16 cellular contexts compared by ENCODE assay signal in the genomic region with DNA sequence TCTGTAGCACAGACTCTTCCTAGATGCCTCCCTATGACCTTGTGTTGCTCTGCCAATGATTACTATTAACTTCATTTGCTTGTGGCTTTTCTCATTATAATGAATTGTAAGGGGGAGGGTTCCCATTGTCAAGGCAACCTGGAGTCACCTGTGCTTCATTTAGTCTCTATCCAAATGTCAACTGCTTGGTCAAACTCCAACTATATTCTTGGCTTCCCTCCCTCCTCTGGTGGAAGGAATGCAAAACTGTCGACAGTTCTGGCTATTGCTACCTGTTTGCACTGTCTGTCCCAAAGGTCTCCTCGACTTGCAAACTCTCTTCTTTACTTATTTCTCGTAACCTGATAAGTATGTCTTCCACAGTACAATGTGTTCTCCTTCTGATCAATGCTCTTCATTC.
DNase-seq lines count a peak whose midpoint lies in the region; ATAC-seq, FAIRE-seq and TF ChIP-seq lines count a peak whose summit lies in the region.
"Had no signal": no experiment of that assay in that cellular context is flagged by ENCODE, and none has a peak within 500 bp of the region (broad histone marks: within the 10 kb centered on the region; RNA-seq: fewer than 3 reads in every experiment).

No MANE protein-coding gene starts in this region.

- no peaks in the 10 kb centered on the region for H3K9me3 Mint-ChIP-seq in GM23338
- H3K9me3 Mint-ChIP-seq: activated CD4-positive, alpha-beta T cell treated with anti-CD3 and anti-CD28 coated beads, Interleukin-2, amount 10 ng/mL, durations not matched to agents 7 days and 5 days; stimulated activated naive CD8-positive, alpha-beta T cell treated with anti-CD3 and anti-CD28 coated beads, Interleukin-15, Interleukin-2, amounts not matched to agents 100 ng/mL and 50 ng/mL, for 24 hours; T-helper 1 cell treated with Interleukin-12 subunit alpha and Interleukin-12 subunit beta and Interleukin-4 antibody, amounts not matched to agents 30 μg/mL and 1 μg/mL, for 36 hours had no signal

- H3K4me3 ChIP-seq in GM23338 (no peak overlapping the region), pancreas (no peak overlapping the region)

- H3K27me3 ChIP-seq in GM23338 (ENCODE audit: insufficient read depth) = no peaks in the 10 kb centered on the region
- H3K27me3 ChIP-seq in pancreas = no peaks in the 10 kb centered on the region

- FAIRE-seq in pancreas (lab: Jason Lieb, UNC) = no peak

- no peak overlapping the region for H3K27ac Mint-ChIP-seq in GM23338
- H3K27ac Mint-ChIP-seq: activated CD4-positive, alpha-beta T cell treated with anti-CD3 and anti-CD28 coated beads, Interleukin-2, amount 10 ng/mL, durations not matched to agents 7 days and 5 days; CD4-positive, CD25-positive, alpha-beta regulatory T cell; IgD-negative memory B cell; stimulated activated naive CD8-positive, alpha-beta T cell treated with anti-CD3 and anti-CD28 coated beads, Interleukin-15, Interleukin-2, amounts not matched to agents 100 ng/mL and 50 ng/mL, for 24 hours; T-helper 1 cell treated with Interleukin-12 subunit alpha and Interleukin-12 subunit beta and Interleukin-4 antibody, amounts not matched to agents 30 μg/mL and 1 μg/mL, for 36 hours had no signal

- POLR2A ChIA-PET in GM10248 (lab: Yijun Ruan, JAX) = no interaction called here

- ATAC-seq in GM23338 (peak; percentile 92), pancreas (peak; percentile 60 to 86 (median 72)), GM18498 (IDR thresholded peaks at IDR 0.05; ENCODE audit: unreplicated experiment) (no peak)

- no peaks in the 10 kb centered on the region for H4K20me1 ChIP-seq in GM23338 (replicated peaks; ENCODE audit: insufficient read depth)

- TF ChIP-seq CTCF in GM23338 (conservative IDR thresholded peaks at IDR 0.05; ENCODE audit: low read depth in 2 of 2) (peak; percentile 74 to 75), pancreas (IDR thresholded peaks at IDR 0.05) (peak; percentile 23 to 41 (median 31)), GM10248 (IDR thresholded peaks at IDR 0.05; ENCODE audit: control extremely low read depth, extremely low read depth, low read depth, missing control alignments) (no peak)

- no peak overlapping the region for H2AFZ ChIP-seq in GM23338

- no peaks in the 10 kb centered on the region for H3K79me2 ChIP-seq in GM23338 (replicated peaks; ENCODE audit: insufficient read depth)

- H3K4me2 ChIP-seq in GM23338 = 0 out of 2 replicates have a peak overlapping the region, but pooled peaks have one; percentile 19

- no peak overlapping the region for H3K27ac ChIP-seq in GM23338 (ENCODE audit: low read depth)
- H3K27ac ChIP-seq in pancreas = no peak overlapping the region

- H3K4me3 Mint-ChIP-seq in GM23338 = no peak overlapping the region
- H3K4me3 Mint-ChIP-seq: activated CD4-positive, alpha-beta T cell treated with anti-CD3 and anti-CD28 coated beads, Interleukin-2, amount 10 ng/mL, durations not matched to agents 7 days and 5 days; CD4-positive, CD25-positive, alpha-beta regulatory T cell; IgD-negative memory B cell; stimulated activated naive CD8-positive, alpha-beta T cell treated with anti-CD3 and anti-CD28 coated beads, Interleukin-15, Interleukin-2, amounts not matched to agents 100 ng/mL and 50 ng/mL, for 24 hours; T-helper 1 cell treated with Interleukin-12 subunit alpha and Interleukin-12 subunit beta and Interleukin-4 antibody, amounts not matched to agents 30 μg/mL and 1 μg/mL, for 36 hours had no signal

- H3F3A ChIP-seq in GM23338 (replicated peaks; ENCODE audit: low read depth) = no peaks in the 10 kb centered on the region

- H3K9me3 ChIP-seq in pancreas = no peaks in the 10 kb centered on the region

- H3K36me3 Mint-ChIP-seq in GM23338 (ENCODE audit: low read depth) = no peaks in the 10 kb centered on the region
- H3K36me3 Mint-ChIP-seq: CD4-positive, CD25-positive, alpha-beta regulatory T cell; IgD-negative memory B cell had no signal

- 4 to 9% methylated on average over 3 of the region's 3 CpGs for WGBS in pancreas, 2 donors

- H3K4me1 ChIP-seq in GM23338 (ENCODE audit: insufficient read depth) = peaks cover 10% of the 10 kb centered on the region; the same call in 1 of the 2 replicates
- no peaks in the 10 kb centered on the region for H3K4me1 ChIP-seq in pancreas

- peaks cover 10% of the 10 kb centered on the region for H3K4me1 Mint-ChIP-seq in GM23338
- H3K4me1 Mint-ChIP-seq: activated CD4-positive, alpha-beta T cell treated with anti-CD3 and anti-CD28 coated beads, Interleukin-2, amount 10 ng/mL, durations not matched to agents 7 days and 5 days; CD4-positive, CD25-positive, alpha-beta regulatory T cell; IgD-negative memory B cell had no signal

- H3K27me3 Mint-ChIP-seq in GM23338 (ENCODE audit: insufficient read depth, low read depth, poor library complexity) = no peaks in the 10 kb centered on the region
- H3K27me3 Mint-ChIP-seq: activated CD4-positive, alpha-beta T cell treated with anti-CD3 and anti-CD28 coated beads, Interleukin-2, amount 10 ng/mL, durations not matched to agents 7 days and 5 days; IgD-negative memory B cell had no signal

- intact Hi-C loops in pancreas (cut with DNase I) = no loop called here

- H3K9me2 ChIP-seq in GM23338 (ENCODE audit: insufficient read depth) = no peaks in the 10 kb centered on the region

- DNase-seq in GM23338 (ENCODE audit: low spot score) = peak; percentile 87
- DNase-seq in SW480 (ENCODE audit: low spot score) = peak; percentile 5
- peak; percentile 72 for DNase-seq in iPS DF 4.7 (ENCODE audit: extremely low read depth, low spot score)
- peak in 2 of 6 donors; percentile 16 to 57 for DNase-seq in pancreas
- no peak for DNase-seq in putamen (ENCODE audit: low spot score)
- no peak for DNase-seq in foreskin melanocyte
- DNase-seq in GM10248 (ENCODE audit: extremely low spot score) = no peak
- DNase-seq: activated CD4-positive, alpha-beta T cell treated with anti-CD3 and anti-CD28 coated beads, Interleukin-2, amount 10 ng/mL, durations not matched to agents 7 days and 5 days; CD4-positive, CD25-positive, alpha-beta regulatory T cell; effector memory CD4-positive, alpha-beta T cell; NCI-H187 treated with DMSO at 0.1 percent for 48 hours; stimulated activated CD4-positive, alpha-beta T cell treated with anti-CD3 and anti-CD28 coated beads, Interleukin-4, amount 100 ng/mL, for 4 hours had no signal

- no peaks in the 10 kb centered on the region; the same call in 1 of the 2 replicates for H3K36me3 ChIP-seq in GM23338 (ENCODE audit: insufficient read depth)
- H3K36me3 ChIP-seq in pancreas = no peaks in the 10 kb centered on the region

- CTCF ChIA-PET in GM10248 (lab: Yijun Ruan, JAX) = no interaction called here

TF ChIP-seq in GM23338, 12 proteins besides CTCF, POLR2A, EP300 and RAD21 (continues in another document):
- TF ChIP-seq EZH2phosphoT487 (IDR thresholded peaks at IDR 0.05; ENCODE audit: unreplicated experiment) (no peak), ZNF331 (CRISPR knock-in tag; IDR thresholded peaks at IDR 0.05; ENCODE audit: low read depth) (no peak), CREB1 (CRISPR knock-in tag; IDR thresholded peaks at IDR 0.05; ENCODE audit: low read depth) (no peak), NANOG (IDR thresholded peaks at IDR 0.05; ENCODE audit: borderline replicate concordance) (no peak)
- TF ChIP-seq, protein P1, sequence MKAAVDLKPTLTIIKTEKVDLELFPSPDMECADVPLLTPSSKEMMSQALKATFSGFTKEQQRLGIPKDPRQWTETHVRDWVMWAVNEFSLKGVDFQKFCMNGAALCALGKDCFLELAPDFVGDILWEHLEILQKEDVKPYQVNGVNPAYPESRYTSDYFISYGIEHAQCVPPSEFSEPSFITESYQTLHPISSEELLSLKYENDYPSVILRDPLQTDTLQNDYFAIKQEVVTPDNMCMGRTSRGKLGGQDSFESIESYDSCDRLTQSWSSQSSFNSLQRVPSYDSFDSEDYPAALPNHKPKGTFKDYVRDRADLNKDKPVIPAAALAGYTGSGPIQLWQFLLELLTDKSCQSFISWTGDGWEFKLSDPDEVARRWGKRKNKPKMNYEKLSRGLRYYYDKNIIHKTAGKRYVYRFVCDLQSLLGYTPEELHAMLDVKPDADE (IDR thresholded peaks at IDR 0.05) = no peak

Comparison
In these comparisons a context has a peak if more than half of its experiments do, and no peak if none do; other contexts are left out.
1. DNase-seq: peak in GM23338 (single experiment), SW480 (single experiment) and iPS DF 4.7 (single experiment); none in putamen (single experiment), foreskin melanocyte (single experiment) and GM10248 (single experiment).